ENCODE assay signal across 1 cellular context in genomic region chr19:34766386-34766785, GRCh38.
TF ChIP-seq lines count a peak whose summit lies in the region.

No MANE protein-coding gene starts in this region.

TF ChIP-seq in liver, 16 proteins besides CTCF, POLR2A, EP300 and RAD21 (continued from another document):
- TF ChIP-seq ZBTB33 (IDR thresholded peaks at IDR 0.05) (no peak), TAF1 (conservative IDR thresholded peaks at IDR 0.05) (no peak), MAX (IDR thresholded peaks at IDR 0.05) (no peak), GABPA (IDR thresholded peaks at IDR 0.05 in 1 of 2, conservative IDR thresholded peaks at IDR 0.05 in 1 of 2) (no peak), RXRA (IDR thresholded peaks at IDR 0.05) (no peak), REST (IDR thresholded peaks at IDR 0.05) (no peak), JUND (IDR thresholded peaks at IDR 0.05) (no peak), HNF4A (conservative IDR thresholded peaks at IDR 0.05) (no peak), EGR1 (IDR thresholded peaks at IDR 0.05; ENCODE audit: low read depth in 2 of 2) (no peak), FOXA2 (IDR thresholded peaks at IDR 0.05) (no peak), ATF3 (IDR thresholded peaks at IDR 0.05) (no peak), SP1 (IDR thresholded peaks at IDR 0.05) (no peak)
TF ChIP-seq in liver: peak in this region for 0.
